ENCODE assay signal across 1 cellular context in the genomic region with DNA sequence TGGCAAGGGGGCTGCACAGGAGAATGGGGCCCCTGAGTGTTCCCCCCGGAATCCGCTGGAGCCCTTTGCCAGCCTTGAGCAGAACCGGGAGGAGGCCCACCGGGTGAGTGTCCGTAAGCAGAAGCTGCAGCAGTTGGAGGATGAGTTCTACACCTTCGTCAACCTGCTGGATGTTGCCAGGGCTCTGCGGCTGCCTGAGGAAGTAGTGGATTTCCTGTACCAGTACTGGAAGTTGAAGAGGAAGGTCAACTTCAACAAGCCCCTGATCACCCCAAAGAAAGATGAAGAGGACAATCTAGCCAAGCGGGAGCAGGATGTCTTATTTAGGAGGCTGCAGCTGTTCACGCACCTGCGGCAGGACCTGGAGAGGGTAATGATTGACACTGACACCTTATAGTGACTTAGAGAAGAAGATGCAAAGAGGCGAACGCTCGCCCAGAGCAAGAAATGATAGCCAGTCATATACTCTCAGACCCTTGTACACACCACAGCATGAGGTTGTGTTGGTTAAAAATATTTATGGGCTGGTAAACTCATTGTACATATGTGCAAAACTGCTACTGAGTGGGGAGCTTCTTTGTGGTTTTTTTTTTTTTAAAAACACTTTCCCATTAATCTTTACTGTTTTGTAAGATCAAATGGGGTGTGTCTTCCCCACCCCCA.
TF ChIP-seq lines count a peak whose summit lies in the region.

No MANE protein-coding gene starts in this region.

TF ChIP-seq in IMR-90, 13 proteins besides CTCF, POLR2A, EP300 and RAD21 (continued from another document):
- TF ChIP-seq MAZ (IDR thresholded peaks at IDR 0.05; ENCODE audit: borderline replicate concordance, low read depth, low read length): no peak
